In the genomic region with DNA sequence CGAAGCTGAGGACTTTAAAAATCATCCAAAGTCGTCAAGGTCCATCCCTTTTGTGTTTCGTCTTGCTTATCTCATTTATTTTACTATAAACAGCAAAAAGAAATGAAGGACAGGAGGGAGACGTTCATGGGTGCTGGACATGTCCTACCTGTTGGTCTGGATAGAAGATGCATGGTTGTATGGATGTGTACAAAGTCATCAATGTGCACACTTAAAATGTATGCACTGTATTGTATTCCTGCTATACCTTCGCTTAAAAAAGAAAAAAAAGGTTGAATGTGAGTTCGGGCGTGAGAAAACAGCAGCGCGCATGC, we compare ENCODE assay signal across 8 cellular contexts. TPM values are rescaled to one million over a fixed set of nuclear protein-coding genes. Genes with fewer than 3 reads are reported as not detected.
DNase-seq lines count a peak whose midpoint lies in the region; ATAC-seq and TF ChIP-seq lines count a peak whose summit lies in the region.

No MANE protein-coding gene starts in this region.

- H3K79me2 ChIP-seq in PC-3 (ENCODE audit: low read length), result peaks cover 22% of the 10 kb centered on the region
- H3K79me2 ChIP-seq in parathyroid adenoma, result no peaks in the 10 kb centered on the region

- H3K9me3 ChIP-seq in PC-3 (ENCODE audit: low read length) (no peaks in the 10 kb centered on the region), parathyroid adenoma (ENCODE audit: control insufficient read depth, low read length) (no peaks in the 10 kb centered on the region)

- H3K9ac ChIP-seq in PC-3 (ENCODE audit: low read length), result peak overlapping the region; percentile 90
- no peak overlapping the region for H3K9ac ChIP-seq in parathyroid adenoma

- H4K20me1 ChIP-seq in PC-3 (ENCODE audit: low read length), result peaks cover 2% of the 10 kb centered on the region; the same call in 1 of the 2 replicates

- H3K36me3 ChIP-seq in GM06990 (ENCODE audit: control insufficient read depth, insufficient read depth, low read length) (no peaks in the 10 kb centered on the region), PC-3 (ENCODE audit: low read depth, low read length) (no peaks in the 10 kb centered on the region), parathyroid adenoma (ENCODE audit: control insufficient read depth, insufficient read depth, low read length) (no peaks in the 10 kb centered on the region)

- H3K4me2 ChIP-seq in PC-3 (ENCODE audit: low read length) (peak overlapping the region; percentile 90), parathyroid adenoma (ENCODE audit: low read length) (peak overlapping the region; percentile 95)

- ATAC-seq in PC-3, result no peak; the same call in 1 of the 2 replicates
- no peak for ATAC-seq in GM18520 (IDR thresholded peaks at IDR 0.05; ENCODE audit: unreplicated experiment)
- no peak for ATAC-seq in GM19397 (IDR thresholded peaks at IDR 0.05; ENCODE audit: unreplicated experiment)

- no TSS peak for BruUV-seq in PC-3 (replicated peaks; lab: Mats Ljungman, UMichigan)

- no peaks in the 10 kb centered on the region for H3F3A ChIP-seq in PC-3 (ENCODE audit: low read length, unreplicated experiment)

- POLR2A ChIA-PET in PC-3 (lab: Charles Lee; ENCODE audit: unreplicated experiment), result no interaction called here

- no peak for DNase-seq in GM06990 (ENCODE audit: extremely low read depth, insufficient read length)
- no peak for DNase-seq in PC-3
- no peak for DNase-seq in epithelial cell of proximal tubule (ENCODE audit: low read depth)
- no peak for DNase-seq in LoVo (ENCODE audit: low spot score)
- no peak for DNase-seq in NCI-H1417 treated with DMSO at 0.1 percent for 48 hours (lab: John Stamatoyannopoulos, UW)

- no peaks in the 10 kb centered on the region for H3K27me3 ChIP-seq in GM06990 (replicated peaks; ENCODE audit: control insufficient read depth, insufficient read depth, low read length)
- H3K27me3 ChIP-seq in PC-3 (ENCODE audit: low read length), result no peaks in the 10 kb centered on the region
- no peaks in the 10 kb centered on the region for H3K27me3 ChIP-seq in parathyroid adenoma (ENCODE audit: control insufficient read depth, insufficient read depth, low read length)

- intact Hi-C loops in PC-3 (cut with micrococcal nuclease), result loop anchor here (1.0 to 2.0 kb wide), 2 partner anchors 41 to 159 kb away; a partner anchor contains a TSS

- no peak for TF ChIP-seq CTCF in GM06990 (IDR thresholded peaks at IDR 0.05; ENCODE audit: insufficient read depth, low read length, poor library complexity, severe bottlenecking)
- TF ChIP-seq CTCF in PC-3 (conservative IDR thresholded peaks at IDR 0.05; ENCODE audit: low read depth, low read length), result no peak
- TF ChIP-seq CTCF in epithelial cell of proximal tubule (conservative IDR thresholded peaks at IDR 0.05; ENCODE audit: low read depth, low read length), result peak; percentile 0
- TF ChIP-seq CTCF in parathyroid adenoma (IDR thresholded peaks at IDR 0.05), result no peak

- H3K4me3 ChIP-seq in GM06990 (replicated peaks; ENCODE audit: low read depth, low read length), result peak overlapping the region; percentile 95
- H3K4me3 ChIP-seq in PC-3 (ENCODE audit: low read length), result peak overlapping the region; percentile 89
- peak overlapping the region; percentile 87 for H3K4me3 ChIP-seq in epithelial cell of proximal tubule (ENCODE audit: low read depth, low read length)
- H3K4me3 ChIP-seq in parathyroid adenoma (ENCODE audit: low read depth, low read length), result peak overlapping the region; percentile 54

- H3K9me2 ChIP-seq in PC-3 (replicated peaks; ENCODE audit: low read length), result no peaks in the 10 kb centered on the region

- CTCF ChIA-PET in PC-3 (lab: Charles Lee), result no interaction called here

- H2AFZ ChIP-seq in PC-3 (ENCODE audit: low read length) (peak overlapping the region; percentile 80), parathyroid adenoma (peak overlapping the region; percentile 68)

- H3K4me1 ChIP-seq in PC-3 (ENCODE audit: insufficient read depth, low read length), result peaks cover 9% of the 10 kb centered on the region
- H3K4me1 ChIP-seq in parathyroid adenoma, result no peaks in the 10 kb centered on the region

- H3K27ac ChIP-seq in PC-3 (ENCODE audit: low read length) (peak overlapping the region; percentile 3; the same call in 1 of the 2 replicates), parathyroid adenoma (peak overlapping the region; percentile 69)

RNA-seq across cellular contexts. Expression of a gene that starts 0.3 kb away (rescaled TPM):
- 14.0 and 19.9 TPM in 2 replicates for total RNA-seq in PC-3 (2014; rRNA removed)
- total RNA-seq in epithelial cell of proximal tubule, result 22.0 and 26.6 TPM in 2 replicates

RNA-seq across cellular contexts. Expression of a gene that starts 6.0 kb away (rescaled TPM):
- total RNA-seq in PC-3 (2014; rRNA removed), result 50.5 and 57.6 TPM in 2 replicates
- total RNA-seq in epithelial cell of proximal tubule, result 30.9 and 49.1 TPM in 2 replicates

RNA-seq across cellular contexts. Expression of a gene that starts 22.0 kb away (rescaled TPM):
- 51.0 and 59.8 TPM in 2 replicates for total RNA-seq in PC-3 (2014; rRNA removed)
- 0.14 and 92.5 TPM in 2 replicates for total RNA-seq in epithelial cell of proximal tubule
